1 cellular context compared by ENCODE assay signal in the genomic region with DNA sequence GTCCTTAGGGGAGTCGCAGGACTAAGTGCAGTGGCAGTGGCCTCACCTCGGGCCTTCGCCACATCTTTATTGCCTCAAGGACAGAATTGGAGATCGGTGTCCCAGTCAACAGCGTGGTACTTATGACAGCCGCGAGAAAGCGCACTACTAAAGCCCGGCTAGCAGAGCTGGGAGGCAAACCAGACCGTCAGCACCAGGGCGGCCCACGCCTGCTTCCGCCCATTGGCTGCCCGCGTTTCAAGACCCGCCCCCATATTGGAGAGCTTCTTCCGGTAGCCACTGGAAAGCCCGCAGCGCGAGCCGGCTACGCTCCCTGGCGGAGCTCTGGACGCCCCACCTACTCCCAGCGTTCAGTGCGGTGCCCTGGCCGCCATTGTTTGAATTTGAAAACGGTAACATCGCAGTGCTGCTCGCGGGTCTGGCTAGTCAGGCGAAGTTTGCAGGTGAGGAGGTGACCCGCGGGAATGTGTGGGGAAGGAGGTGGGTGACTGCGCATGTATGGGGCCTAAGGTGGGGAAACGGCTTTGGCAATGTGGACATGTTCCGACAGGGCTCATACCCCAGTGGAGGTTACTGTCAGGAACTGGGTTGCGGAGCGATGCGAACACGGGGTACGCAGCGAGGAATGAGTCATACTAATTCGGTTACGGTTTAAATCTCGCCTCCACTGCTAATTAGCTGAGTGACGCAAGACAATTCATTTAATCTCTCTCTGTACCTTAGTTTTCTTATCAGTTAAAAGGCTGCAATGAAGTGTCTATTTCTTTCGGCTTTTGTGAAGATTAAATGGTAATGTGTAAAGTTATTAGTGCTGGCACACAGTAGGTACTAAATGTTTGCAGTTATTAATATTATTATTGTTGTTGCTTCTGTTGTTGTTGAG.
TF ChIP-seq lines count a peak whose summit lies in the region.

A gene with protein sequence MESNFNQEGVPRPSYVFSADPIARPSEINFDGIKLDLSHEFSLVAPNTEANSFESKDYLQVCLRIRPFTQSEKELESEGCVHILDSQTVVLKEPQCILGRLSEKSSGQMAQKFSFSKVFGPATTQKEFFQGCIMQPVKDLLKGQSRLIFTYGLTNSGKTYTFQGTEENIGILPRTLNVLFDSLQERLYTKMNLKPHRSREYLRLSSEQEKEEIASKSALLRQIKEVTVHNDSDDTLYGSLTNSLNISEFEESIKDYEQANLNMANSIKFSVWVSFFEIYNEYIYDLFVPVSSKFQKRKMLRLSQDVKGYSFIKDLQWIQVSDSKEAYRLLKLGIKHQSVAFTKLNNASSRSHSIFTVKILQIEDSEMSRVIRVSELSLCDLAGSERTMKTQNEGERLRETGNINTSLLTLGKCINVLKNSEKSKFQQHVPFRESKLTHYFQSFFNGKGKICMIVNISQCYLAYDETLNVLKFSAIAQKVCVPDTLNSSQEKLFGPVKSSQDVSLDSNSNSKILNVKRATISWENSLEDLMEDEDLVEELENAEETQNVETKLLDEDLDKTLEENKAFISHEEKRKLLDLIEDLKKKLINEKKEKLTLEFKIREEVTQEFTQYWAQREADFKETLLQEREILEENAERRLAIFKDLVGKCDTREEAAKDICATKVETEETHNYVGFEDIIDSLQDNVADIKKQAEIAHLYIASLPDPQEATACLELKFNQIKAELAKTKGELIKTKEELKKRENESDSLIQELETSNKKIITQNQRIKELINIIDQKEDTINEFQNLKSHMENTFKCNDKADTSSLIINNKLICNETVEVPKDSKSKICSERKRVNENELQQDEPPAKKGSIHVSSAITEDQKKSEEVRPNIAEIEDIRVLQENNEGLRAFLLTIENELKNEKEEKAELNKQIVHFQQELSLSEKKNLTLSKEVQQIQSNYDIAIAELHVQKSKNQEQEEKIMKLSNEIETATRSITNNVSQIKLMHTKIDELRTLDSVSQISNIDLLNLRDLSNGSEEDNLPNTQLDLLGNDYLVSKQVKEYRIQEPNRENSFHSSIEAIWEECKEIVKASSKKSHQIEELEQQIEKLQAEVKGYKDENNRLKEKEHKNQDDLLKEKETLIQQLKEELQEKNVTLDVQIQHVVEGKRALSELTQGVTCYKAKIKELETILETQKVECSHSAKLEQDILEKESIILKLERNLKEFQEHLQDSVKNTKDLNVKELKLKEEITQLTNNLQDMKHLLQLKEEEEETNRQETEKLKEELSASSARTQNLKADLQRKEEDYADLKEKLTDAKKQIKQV (N-terminal part only) (plus strand): TSS at position 353 of the 883 bp plus-strand sequence. CDS start 3,705 bp downstream, outside the sequence.

TF ChIP-seq in HepG2, 621 proteins besides CTCF, POLR2A, EP300 and RAD21 (continued from another document and continues in another):
- TF ChIP-seq ZNF761 (CRISPR knock-in tag; conservative IDR thresholded peaks at IDR 0.05) (no peak; the same call in 1 of the 2 replicates), HOXA7 (CRISPR knock-in tag; IDR thresholded peaks at IDR 0.05) (0 out of 2 replicates have a peak, but pooled peaks have one; percentile 78), BORCS8-MEF2B (CRISPR knock-in tag; IDR thresholded peaks at IDR 0.05) (peak; percentile 100), ARNT (IDR thresholded peaks at IDR 0.05) (no peak), TBP (CRISPR knock-in tag; IDR thresholded peaks at IDR 0.05) (no peak), IKZF5 (CRISPR knock-in tag; IDR thresholded peaks at IDR 0.05) (peak; percentile 69; the same call in 1 of the 2 replicates), ZNF572 (CRISPR knock-in tag; IDR thresholded peaks at IDR 0.05) (no peak), SOX5 (CRISPR knock-in tag; IDR thresholded peaks at IDR 0.05; ENCODE audit: borderline replicate concordance) (no peak), HNRNPL (IDR thresholded peaks at IDR 0.05; ENCODE audit: low read depth, low read length) (0 out of 2 replicates have a peak, but pooled peaks have one; percentile 36), HBP1 (CRISPR knock-in tag; IDR thresholded peaks at IDR 0.05; ENCODE audit: low read depth) (peak; percentile 100), U2AF1 (optimal IDR thresholded peaks at IDR 0.05; ENCODE audit: low read depth, low read length) (no peak), ZNF687 (CRISPR knock-in tag; IDR thresholded peaks at IDR 0.05) (peak; percentile 91), DPF2 (CRISPR knock-in tag; IDR thresholded peaks at IDR 0.05; ENCODE audit: borderline replicate concordance, low read depth) (no peak), PCBP1 (IDR thresholded peaks at IDR 0.05; ENCODE audit: borderline replicate concordance, low read depth, low read length) (0 out of 2 replicates have a peak, but pooled peaks have one; percentile 50), RBAK (CRISPR knock-in tag; IDR thresholded peaks at IDR 0.05) (no peak), ATF7-NPFF (CRISPR knock-in tag; IDR thresholded peaks at IDR 0.05; ENCODE audit: low read depth) (peak; percentile 99), HMG20A (CRISPR knock-in tag; IDR thresholded peaks at IDR 0.05; ENCODE audit: borderline replicate concordance) (no peak), POGK (CRISPR knock-in tag; conservative IDR thresholded peaks at IDR 0.05) (peak; percentile 99), NFATC3 (CRISPR knock-in tag; IDR thresholded peaks at IDR 0.05) (no peak)
- TF ChIP-seq, protein P1, sequence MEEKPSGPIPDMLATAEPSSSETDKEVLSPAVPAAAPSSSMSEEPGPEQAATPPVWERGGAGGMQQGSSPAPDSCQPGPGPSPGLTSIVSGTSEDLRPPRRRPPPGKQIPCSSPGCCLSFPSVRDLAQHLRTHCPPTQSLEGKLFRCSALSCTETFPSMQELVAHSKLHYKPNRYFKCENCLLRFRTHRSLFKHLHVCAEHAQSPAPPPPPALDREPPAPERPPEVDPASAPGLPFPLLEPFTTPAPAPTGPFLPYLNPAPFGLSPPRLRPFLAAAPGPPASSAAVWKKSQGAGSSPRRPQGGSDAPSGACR (CRISPR knock-in tag; IDR thresholded peaks at IDR 0.05), result peak; percentile 19; the same call in 1 of the 2 replicates
- TF ChIP-seq, protein P2, sequence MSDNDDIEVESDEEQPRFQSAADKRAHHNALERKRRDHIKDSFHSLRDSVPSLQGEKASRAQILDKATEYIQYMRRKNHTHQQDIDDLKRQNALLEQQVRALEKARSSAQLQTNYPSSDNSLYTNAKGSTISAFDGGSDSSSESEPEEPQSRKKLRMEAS (IDR thresholded peaks at IDR 0.05), result peak; percentile 91
- TF ChIP-seq, protein P3, sequence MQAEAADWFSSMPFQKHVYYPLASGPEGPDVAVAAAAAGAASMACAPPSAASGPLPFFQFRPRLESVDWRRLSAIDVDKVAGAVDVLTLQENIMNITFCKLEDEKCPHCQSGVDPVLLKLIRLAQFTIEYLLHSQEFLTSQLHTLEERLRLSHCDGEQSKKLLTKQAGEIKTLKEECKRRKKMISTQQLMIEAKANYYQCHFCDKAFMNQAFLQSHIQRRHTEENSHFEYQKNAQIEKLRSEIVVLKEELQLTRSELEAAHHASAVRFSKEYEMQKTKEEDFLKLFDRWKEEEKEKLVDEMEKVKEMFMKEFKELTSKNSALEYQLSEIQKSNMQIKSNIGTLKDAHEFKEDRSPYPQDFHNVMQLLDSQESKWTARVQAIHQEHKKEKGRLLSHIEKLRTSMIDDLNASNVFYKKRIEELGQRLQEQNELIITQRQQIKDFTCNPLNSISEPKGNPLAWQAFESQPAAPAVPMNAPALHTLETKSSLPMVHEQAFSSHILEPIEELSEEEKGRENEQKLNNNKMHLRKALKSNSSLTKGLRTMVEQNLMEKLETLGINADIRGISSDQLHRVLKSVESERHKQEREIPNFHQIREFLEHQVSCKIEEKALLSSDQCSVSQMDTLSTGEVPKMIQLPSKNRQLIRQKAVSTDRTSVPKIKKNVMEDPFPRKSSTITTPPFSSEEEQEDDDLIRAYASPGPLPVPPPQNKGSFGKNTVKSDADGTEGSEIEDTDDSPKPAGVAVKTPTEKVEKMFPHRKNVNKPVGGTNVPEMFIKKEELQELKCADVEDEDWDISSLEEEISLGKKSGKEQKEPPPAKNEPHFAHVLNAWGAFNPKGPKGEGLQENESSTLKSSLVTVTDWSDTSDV (CRISPR knock-in tag; IDR thresholded peaks at IDR 0.05), result no peak
- TF ChIP-seq, protein P4, sequence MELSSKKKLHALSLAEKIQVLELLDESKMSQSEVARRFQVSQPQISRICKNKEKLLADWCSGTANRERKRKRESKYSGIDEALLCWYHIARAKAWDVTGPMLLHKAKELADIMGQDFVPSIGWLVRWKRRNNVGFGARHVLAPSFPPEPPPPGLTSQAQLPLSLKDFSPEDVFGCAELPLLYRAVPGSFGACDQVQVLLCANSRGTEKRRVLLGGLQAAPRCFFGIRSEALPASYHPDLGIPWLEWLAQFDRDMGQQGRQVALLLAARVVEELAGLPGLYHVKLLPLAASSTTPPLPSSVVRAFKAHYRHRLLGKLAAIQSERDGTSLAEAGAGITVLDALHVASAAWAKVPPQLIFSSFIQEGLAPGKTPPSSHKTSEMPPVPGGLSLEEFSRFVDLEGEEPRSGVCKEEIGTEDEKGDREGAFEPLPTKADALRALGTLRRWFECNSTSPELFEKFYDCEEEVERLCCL (CRISPR knock-in tag; IDR thresholded peaks at IDR 0.05; ENCODE audit: borderline replicate concordance), result no peak
- TF ChIP-seq, protein P5, sequence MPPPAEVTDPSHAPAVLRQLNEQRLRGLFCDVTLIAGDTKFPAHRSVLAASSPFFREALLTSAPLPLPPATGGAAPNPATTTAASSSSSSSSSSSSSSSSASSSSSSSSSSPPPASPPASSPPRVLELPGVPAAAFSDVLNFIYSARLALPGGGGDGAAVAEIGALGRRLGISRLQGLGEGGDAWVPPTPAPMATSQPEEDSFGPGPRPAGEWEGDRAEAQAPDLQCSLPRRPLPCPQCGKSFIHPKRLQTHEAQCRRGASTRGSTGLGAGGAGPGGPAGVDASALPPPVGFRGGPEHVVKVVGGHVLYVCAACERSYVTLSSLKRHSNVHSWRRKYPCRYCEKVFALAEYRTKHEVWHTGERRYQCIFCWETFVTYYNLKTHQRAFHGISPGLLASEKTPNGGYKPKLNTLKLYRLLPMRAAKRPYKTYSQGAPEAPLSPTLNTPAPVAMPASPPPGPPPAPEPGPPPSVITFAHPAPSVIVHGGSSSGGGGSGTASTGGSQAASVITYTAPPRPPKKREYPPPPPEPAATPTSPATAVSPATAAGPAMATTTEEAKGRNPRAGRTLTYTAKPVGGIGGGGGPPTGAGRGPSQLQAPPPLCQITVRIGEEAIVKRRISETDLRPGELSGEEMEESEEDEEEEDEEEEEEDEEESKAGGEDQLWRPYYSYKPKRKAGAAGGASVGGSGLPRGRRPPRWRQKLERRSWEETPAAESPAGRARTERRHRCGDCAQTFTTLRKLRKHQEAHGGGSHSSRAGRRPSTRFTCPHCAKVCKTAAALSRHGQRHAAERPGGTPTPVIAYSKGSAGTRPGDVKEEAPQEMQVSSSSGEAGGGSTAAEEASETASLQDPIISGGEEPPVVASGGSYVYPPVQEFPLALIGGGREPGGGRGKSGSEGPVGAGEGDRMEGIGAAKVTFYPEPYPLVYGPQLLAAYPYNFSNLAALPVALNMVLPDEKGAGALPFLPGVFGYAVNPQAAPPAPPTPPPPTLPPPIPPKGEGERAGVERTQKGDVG (CRISPR knock-in tag; IDR thresholded peaks at IDR 0.05; ENCODE audit: borderline replicate concordance), result no peak
- TF ChIP-seq, protein P6, sequence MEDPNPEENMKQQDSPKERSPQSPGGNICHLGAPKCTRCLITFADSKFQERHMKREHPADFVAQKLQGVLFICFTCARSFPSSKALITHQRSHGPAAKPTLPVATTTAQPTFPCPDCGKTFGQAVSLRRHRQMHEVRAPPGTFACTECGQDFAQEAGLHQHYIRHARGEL (CRISPR knock-in tag; IDR thresholded peaks at IDR 0.05), result no peak
